Comparison of ENCODE assay signal across 1 cellular context in the genomic region with DNA sequence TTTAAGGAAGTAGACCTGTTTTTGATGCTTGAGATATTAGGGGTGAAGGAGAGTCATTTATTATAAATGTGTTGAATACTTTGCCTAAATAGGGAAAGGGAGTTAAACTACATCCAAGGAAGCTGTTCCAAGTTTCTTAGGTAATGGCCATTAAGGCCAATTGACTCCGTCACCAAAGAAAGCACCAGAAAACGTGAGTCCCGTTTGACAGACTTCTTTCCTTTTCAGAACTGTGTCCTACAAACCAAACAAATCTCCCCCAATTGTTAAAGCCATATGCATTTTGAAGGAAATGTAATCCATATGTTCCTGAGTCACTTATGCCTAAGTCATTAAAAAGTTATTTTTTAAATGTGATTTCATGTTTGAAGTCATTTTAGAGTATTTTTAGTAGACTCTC.
TF ChIP-seq lines count a peak whose summit lies in the region.

No MANE protein-coding gene starts in this region.

TF ChIP-seq in IMR-90, 13 proteins besides CTCF, POLR2A, EP300 and RAD21 (continued from another document):
- TF ChIP-seq CEBPB (IDR thresholded peaks at IDR 0.05; ENCODE audit: low read depth, low read length) = no peak
